9 cellular contexts compared by ENCODE assay signal in the genomic region with DNA sequence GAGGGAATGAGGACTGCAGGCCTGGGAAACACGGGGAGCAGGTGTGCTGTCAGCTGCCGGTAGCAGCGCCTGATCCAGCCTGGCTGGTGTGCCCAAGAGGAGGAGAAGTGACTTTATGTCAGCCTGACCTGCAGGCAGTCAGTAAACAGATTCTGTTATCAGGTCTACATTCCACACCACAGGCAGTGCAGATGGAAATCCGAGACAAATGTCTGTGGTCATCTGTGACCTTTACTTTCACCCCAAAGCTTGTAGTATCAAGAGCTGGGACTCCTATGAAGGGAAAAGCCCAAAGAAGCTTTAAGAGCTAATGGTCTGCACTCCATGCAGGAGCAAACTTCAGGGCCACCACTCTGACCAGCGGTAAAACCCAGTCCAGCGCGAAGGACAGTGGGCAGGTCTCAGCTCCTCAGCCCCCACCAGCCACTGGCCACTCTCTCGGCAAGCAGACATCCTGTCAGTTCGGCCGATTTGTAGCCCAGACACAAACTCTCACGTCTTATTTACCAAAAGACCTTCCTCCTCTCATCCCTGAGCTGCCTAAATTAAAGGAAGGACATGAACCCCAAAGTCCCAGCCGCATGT. TPM values are rescaled to one million over a fixed set of nuclear protein-coding genes. Genes with fewer than 3 reads are reported as not detected.
DNase-seq lines count a peak whose midpoint lies in the region; ATAC-seq and TF ChIP-seq lines count a peak whose summit lies in the region.
"Had no signal": no experiment of that assay in that cellular context is flagged by ENCODE, and none has a peak within 500 bp of the region (broad histone marks: within the 10 kb centered on the region; RNA-seq: fewer than 3 reads in every experiment).

No MANE protein-coding gene starts in this region.

- H3K9me3 ChIP-seq in SJCRH30 (replicated peaks) (no peaks in the 10 kb centered on the region), osteoblast (ENCODE audit: low read depth, low read length) (no peaks in the 10 kb centered on the region), mucosa of descending colon (no peaks in the 10 kb centered on the region)

- DNase-seq in EH (ENCODE audit: low read depth) (peak; percentile 46), SJCRH30 (peak; percentile 55 to 66), fibroblast of the aortic adventitia (ENCODE audit: low read depth) (peak; percentile 39), osteoblast (ENCODE audit: insufficient read length, low spot score, missing footprints) (peak; percentile 37), mucosa of descending colon (no peak), NCI-H2107 (lab: John Stamatoyannopoulos, UW) (no peak), NK-92 (lab: John Stamatoyannopoulos, UW; ENCODE audit: unreplicated experiment) (no peak)
- DNase-seq: NCI-H1694 treated with DMSO at 0.1 percent for 48 hours had no signal

- no peak overlapping the region for H2AFZ ChIP-seq in osteoblast (ENCODE audit: low read length)

- H3K27ac ChIP-seq in SJCRH30 (no peak overlapping the region), osteoblast (ENCODE audit: low read depth, low read length) (no peak overlapping the region)

- no peaks in the 10 kb centered on the region for H3K36me3 ChIP-seq in SJCRH30
- no peaks in the 10 kb centered on the region for H3K36me3 ChIP-seq in osteoblast (ENCODE audit: insufficient read depth, low read length)
- no peaks in the 10 kb centered on the region for H3K36me3 ChIP-seq in mucosa of descending colon (ENCODE audit: low read depth)

- ATAC-seq in mucosa of descending colon (no peak), GM21619 (IDR thresholded peaks at IDR 0.05; ENCODE audit: unreplicated experiment) (no peak)

- peaks cover 95% of the 10 kb centered on the region for H3K79me2 ChIP-seq in osteoblast (ENCODE audit: insufficient read depth, low read length)

- H3K27me3 ChIP-seq in SJCRH30, result no peaks in the 10 kb centered on the region
- no peaks in the 10 kb centered on the region for H3K27me3 ChIP-seq in osteoblast (ENCODE audit: insufficient read depth, low read length)

- H3K4me1 ChIP-seq in SJCRH30 (peaks cover 18% of the 10 kb centered on the region), osteoblast (ENCODE audit: insufficient read depth, low read length) (peaks cover 8% of the 10 kb centered on the region), mucosa of descending colon (ENCODE audit: low read depth) (peaks cover 12% of the 10 kb centered on the region)

- no peak overlapping the region for H3K4me2 ChIP-seq in osteoblast (ENCODE audit: insufficient read depth, low read length)

- H4K20me1 ChIP-seq in osteoblast (ENCODE audit: insufficient read depth, low read length), result peaks cover 57% of the 10 kb centered on the region

- H3K4me3 ChIP-seq in SJCRH30, result no peak overlapping the region
- H3K4me3 ChIP-seq in fibroblast of the aortic adventitia (ENCODE audit: low read depth, low read length), result no peak overlapping the region
- H3K4me3 ChIP-seq in osteoblast (ENCODE audit: insufficient read depth, low read length), result no peak overlapping the region
- no peak overlapping the region for H3K4me3 ChIP-seq in mucosa of descending colon

- no peak for TF ChIP-seq CTCF in fibroblast of the aortic adventitia (IDR thresholded peaks at IDR 0.05; ENCODE audit: insufficient read depth, low read length)
- TF ChIP-seq CTCF in osteoblast (IDR thresholded peaks at IDR 0.05; ENCODE audit: extremely low read depth, low read depth, low read length), result no peak
- no peak for TF ChIP-seq CTCF in mucosa of descending colon (IDR thresholded peaks at IDR 0.05)

- intact Hi-C loops in mucosa of descending colon (cut with DNase I, micrococcal nuclease), result no loop called here

RNA-seq across cellular contexts. Expression of gene EPS15L1, which starts 7.7 kb away (rescaled TPM):
- 15.6 and 20.1 TPM in 2 replicates for total RNA-seq in SJCRH30 (2014; rRNA removed; shearing (Covaris generic))
- total RNA-seq in fibroblast of the aortic adventitia (ENCODE audit: low replicate concordance) (10.5 and 15.8 TPM in 2 replicates), osteoblast (13.8 and 15.2 TPM in 2 replicates), mucosa of descending colon (10 to 100 TPM; 36.8 to 49.8 (median 40.0) TPM)

RNA-seq across cellular contexts. Expression of gene CALR3, which starts 31.9 kb away (rescaled TPM):
- not detected in 2 replicates for total RNA-seq in SJCRH30 (2014; rRNA removed; shearing (Covaris generic))
- total RNA-seq in fibroblast of the aortic adventitia (ENCODE audit: low replicate concordance) (not detected in 2 replicates), osteoblast (not detected in 2 replicates), mucosa of descending colon (not detected)

RNA-seq across cellular contexts. Expression of gene C19orf44, which starts 32.1 kb away (rescaled TPM):
- 4.7 and 5.3 TPM in 2 replicates for total RNA-seq in SJCRH30 (2014; rRNA removed; shearing (Covaris generic))
- total RNA-seq in fibroblast of the aortic adventitia (ENCODE audit: low replicate concordance), result 7.5 and 7.9 TPM in 2 replicates
- 7.2 and 7.7 TPM in 2 replicates for total RNA-seq in osteoblast
- total RNA-seq in mucosa of descending colon, result 1 to 10 TPM; 2.0 to 8.4 (median 2.3) TPM

Comparison
In these comparisons a context has a peak if more than half of its experiments do, and no peak if none do; other contexts are left out.
1. DNase-seq: peak in EH (single experiment), SJCRH30 (2 of 2), fibroblast of the aortic adventitia (single experiment) and osteoblast (single experiment); none in mucosa of descending colon (0 of 3), NCI-H2107 (single experiment) and NK-92 (single experiment).